2 cellular contexts compared by ENCODE assay signal in genomic region chr16:11346700-11347319, GRCh38.
TF ChIP-seq lines count a peak whose summit lies in the region.

No MANE protein-coding gene starts in this region.

TF ChIP-seq in SK-N-SH, 30 proteins besides CTCF, POLR2A, EP300 and RAD21 (continued from another document):
- TF ChIP-seq, protein P1, sequence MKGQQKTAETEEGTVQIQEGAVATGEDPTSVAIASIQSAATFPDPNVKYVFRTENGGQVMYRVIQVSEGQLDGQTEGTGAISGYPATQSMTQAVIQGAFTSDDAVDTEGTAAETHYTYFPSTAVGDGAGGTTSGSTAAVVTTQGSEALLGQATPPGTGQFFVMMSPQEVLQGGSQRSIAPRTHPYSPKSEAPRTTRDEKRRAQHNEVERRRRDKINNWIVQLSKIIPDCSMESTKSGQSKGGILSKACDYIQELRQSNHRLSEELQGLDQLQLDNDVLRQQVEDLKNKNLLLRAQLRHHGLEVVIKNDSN (IDR thresholded peaks at IDR 0.05; ENCODE audit: borderline replicate concordance, low read depth) = no peak

TF ChIP-seq in SK-N-SH treated with all-trans-retinoic acid at 6 μM for 48 hours, 23 proteins besides CTCF, POLR2A, EP300 and RAD21 (continued from another document):
- TF ChIP-seq TSHZ2 (CRISPR knock-in tag; IDR thresholded peaks at IDR 0.05) (no peak), POU6F1 (CRISPR knock-in tag; IDR thresholded peaks at IDR 0.05; ENCODE audit: borderline replicate concordance, low read depth) (no peak), TOX (CRISPR knock-in tag; IDR thresholded peaks at IDR 0.05; ENCODE audit: borderline replicate concordance) (no peak)
- TF ChIP-seq, protein P2, sequence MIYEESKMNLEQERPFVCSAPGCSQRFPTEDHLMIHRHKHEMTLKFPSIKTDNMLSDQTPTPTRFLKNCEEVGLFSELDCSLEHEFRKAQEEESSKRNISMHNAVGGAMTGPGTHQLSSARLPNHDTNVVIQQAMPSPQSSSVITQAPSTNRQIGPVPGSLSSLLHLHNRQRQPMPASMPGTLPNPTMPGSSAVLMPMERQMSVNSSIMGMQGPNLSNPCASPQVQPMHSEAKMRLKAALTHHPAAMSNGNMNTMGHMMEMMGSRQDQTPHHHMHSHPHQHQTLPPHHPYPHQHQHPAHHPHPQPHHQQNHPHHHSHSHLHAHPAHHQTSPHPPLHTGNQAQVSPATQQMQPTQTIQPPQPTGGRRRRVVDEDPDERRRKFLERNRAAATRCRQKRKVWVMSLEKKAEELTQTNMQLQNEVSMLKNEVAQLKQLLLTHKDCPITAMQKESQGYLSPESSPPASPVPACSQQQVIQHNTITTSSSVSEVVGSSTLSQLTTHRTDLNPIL (CRISPR knock-in tag; IDR thresholded peaks at IDR 0.05; ENCODE audit: low read depth) = no peak
